ENCODE assay signal across 8 cellular contexts in the genomic region with DNA sequence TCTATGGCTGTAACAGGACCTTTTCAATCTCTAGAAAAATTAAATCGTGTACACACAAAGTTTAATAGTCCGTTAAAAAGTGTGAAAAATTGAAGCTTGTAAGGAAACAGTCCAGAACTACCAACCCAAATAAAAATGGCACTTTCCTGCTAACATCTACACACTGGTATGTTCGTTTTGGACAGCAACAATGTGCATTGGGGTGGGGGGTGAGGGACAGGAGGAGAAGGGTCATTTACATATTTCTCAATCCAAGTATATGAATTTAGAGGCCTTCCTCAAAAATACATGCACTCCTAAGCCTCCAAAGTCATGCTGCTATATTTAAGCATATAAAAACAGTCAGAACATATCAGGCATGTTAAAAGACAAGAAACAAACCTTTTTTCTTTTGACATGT. TPM values are rescaled to one million over a fixed set of nuclear protein-coding genes. Genes with fewer than 3 reads are reported as not detected.
DNase-seq lines count a peak whose midpoint lies in the region; ATAC-seq and TF ChIP-seq lines count a peak whose summit lies in the region.

No MANE protein-coding gene starts in this region.

- intact Hi-C loops in left lung (cut with DNase I), result no loop called here

- H3K9ac ChIP-seq in adipocyte (ENCODE audit: low read length), result peak overlapping the region; percentile 100

- no peaks in the 10 kb centered on the region for H3K9me3 ChIP-seq in adipocyte (ENCODE audit: control insufficient read depth, low read length)
- no peaks in the 10 kb centered on the region for H3K9me3 ChIP-seq in left lung
- no peaks in the 10 kb centered on the region for H3K9me3 ChIP-seq in tibial nerve

- no peaks in the 10 kb centered on the region for H3K27me3 ChIP-seq in adipocyte (replicated peaks; ENCODE audit: control insufficient read depth, insufficient read depth, low read length)
- no peaks in the 10 kb centered on the region for H3K27me3 ChIP-seq in left lung
- H3K27me3 ChIP-seq in tibial nerve, result no peaks in the 10 kb centered on the region

- H3K4me3 Mint-ChIP-seq in activated T-cell treated with anti-CD3 and anti-CD28 coated beads, Interleukin-2, amount 50 U/mL, for 72 hours, result peak overlapping the region; percentile 92 to 99

- H3K27ac Mint-ChIP-seq in activated T-cell treated with anti-CD3 and anti-CD28 coated beads, Interleukin-2, amount 50 U/mL, for 72 hours, result peak overlapping the region; percentile 99

- no peak for TF ChIP-seq EP300 in tibial nerve (IDR thresholded peaks at IDR 0.05)

- no peak for TF ChIP-seq POLR2A in tibial nerve (IDR thresholded peaks at IDR 0.05)

- WGBS in tibial nerve, 2 donors, result 1 to 2% methylated on average over 3 of the region's 3 CpGs

- no peaks in the 10 kb centered on the region for H3K9me3 Mint-ChIP-seq in activated T-cell treated with anti-CD3 and anti-CD28 coated beads, Interleukin-2, amount 50 U/mL, for 72 hours

- peaks cover 32 to 52% of the 10 kb centered on the region in 2 donors for H3K36me3 Mint-ChIP-seq in activated T-cell treated with anti-CD3 and anti-CD28 coated beads, Interleukin-2, amount 50 U/mL, for 72 hours (ENCODE audit: insufficient read depth in 2 of 2)

- H3K27ac ChIP-seq in left lung, result peak overlapping the region in 1 of 2 donors; percentile 95
- H3K27ac ChIP-seq in tibial nerve, result peak overlapping the region in 3 of 4 donors; percentile 98 to 99 (median 99)

- DNase-seq in activated T-cell treated with anti-CD3 and anti-CD28 coated beads, Interleukin-2, amount 50 U/mL, for 72 hours, result no peak
- DNase-seq in activated T-cell treated with anti-CD3 and anti-CD28 coated beads, Interleukin-2, amount 50 U/mL, for 48 hours, result no peak
- DNase-seq in adipocyte (ENCODE audit: low read depth), result peak; percentile 61
- no peak for DNase-seq in left lung
- DNase-seq in tibial nerve (ENCODE audit: low spot score in 2 of 2), result no peak
- DNase-seq in KG1 (lab: John Stamatoyannopoulos, UW), result no peak
- DNase-seq in stimulated activated CD4-positive, alpha-beta T cell treated with anti-CD3 and anti-CD28 coated beads, Interleukin-1b, Interleukin-23, amount 100 ng/mL, for 48 hours, result no peak

- H3K4me1 ChIP-seq in adipocyte (ENCODE audit: control insufficient read depth, insufficient read depth, low read length), result peaks cover 35% of the 10 kb centered on the region
- peaks cover 12 to 52% of the 10 kb centered on the region in 2 donors for H3K4me1 ChIP-seq in left lung
- H3K4me1 ChIP-seq in tibial nerve, result peaks cover 0 to 47% (median 30%) of the 10 kb centered on the region in 4 donors

- H3K4me1 Mint-ChIP-seq in activated T-cell treated with anti-CD3 and anti-CD28 coated beads, Interleukin-2, amount 50 U/mL, for 72 hours (ENCODE audit: low read depth), result peaks cover 30% of the 10 kb centered on the region

- H3K36me3 ChIP-seq in adipocyte (ENCODE audit: control insufficient read depth, insufficient read depth, low read length, severe bottlenecking) (peaks cover 33% of the 10 kb centered on the region), left lung (peaks cover 3 to 23% of the 10 kb centered on the region in 2 donors), tibial nerve (peaks cover 0 to 14% (median 0%) of the 10 kb centered on the region in 3 donors)

- TF ChIP-seq CTCF in left lung (IDR thresholded peaks at IDR 0.05) (no peak), tibial nerve (IDR thresholded peaks at IDR 0.05) (no peak)

- ATAC-seq in activated T-cell treated with anti-CD3 and anti-CD28 coated beads, Interleukin-2, amount 50 U/mL, for 72 hours (replicated peaks in 1 of 2), result no peak
- ATAC-seq in left lung (no peak), HG02973 (IDR thresholded peaks at IDR 0.05; ENCODE audit: unreplicated experiment) (no peak)

- H3K4me3 ChIP-seq in adipocyte (ENCODE audit: low read length) (peak overlapping the region; percentile 99), left lung (peak overlapping the region; percentile 93 to 97), tibial nerve (peak overlapping the region; percentile 74 to 85 (median 80))

- no peaks in the 10 kb centered on the region for H3K27me3 Mint-ChIP-seq in activated T-cell treated with anti-CD3 and anti-CD28 coated beads, Interleukin-2, amount 50 U/mL, for 72 hours (ENCODE audit: low read depth)

RNA-seq across cellular contexts. Expression of gene PPP1R15B, which starts 2.5 kb away (rescaled TPM):
- total RNA-seq in activated T-cell treated with anti-CD3 and anti-CD28 coated beads, Interleukin-2, amount 50 U/mL, for 72 hours, result 10 to 100 TPM; 82.9 to 94.2 TPM
- total RNA-seq in left lung, result 10 to 100 TPM; 35.7 to 53.0 TPM
- total RNA-seq in tibial nerve, result 10 to 100 TPM; 42.9 to 59.9 (median 49.2) TPM

RNA-seq across cellular contexts. Expression of gene PLEKHA6, which starts 49.4 kb away (rescaled TPM):
- 1 to 10 TPM in 1 of 2 donors, under 1 TPM in 1; 0.31 to 3.4 TPM for total RNA-seq in activated T-cell treated with anti-CD3 and anti-CD28 coated beads, Interleukin-2, amount 50 U/mL, for 72 hours
- total RNA-seq in left lung (10 to 100 TPM in 1 of 2 donors, 1 to 10 TPM in 1; 5.1 to 14.0 TPM), tibial nerve (10 to 100 TPM in 3 of 4 donors, 1 to 10 TPM in 1; 6.6 to 13.9 (median 12.1) TPM)
